8 cellular contexts compared by ENCODE assay signal in genomic region chr9:21994526-21994995, GRCh38. TPM values are rescaled to one million over a fixed set of nuclear protein-coding genes. Genes with fewer than 3 reads are reported as not detected.
DNase-seq lines count a peak whose midpoint lies in the region; ATAC-seq and TF ChIP-seq lines count a peak whose summit lies in the region.

Gene CDKN2B-AS1 (plus strand): TSS chr9:21994791.

- peak in 3 of 5 donors; percentile 43 to 64 (median 47) for DNase-seq in CD8-positive, alpha-beta memory T cell
- DNase-seq in NCI-H510A (lab: John Stamatoyannopoulos, UW) (peak; percentile 81), occipital lobe (lab: John Stamatoyannopoulos, UW) (peak; percentile 30), G401 (ENCODE audit: low spot score) (no peak)
- DNase-seq in activated T-cell treated with anti-CD3 and anti-CD28 coated beads, Interleukin-2, amount 50 U/mL, for 72 hours: peak; percentile 47 to 54

- H3K27me3 Mint-ChIP-seq in CD8-positive, alpha-beta memory T cell: peaks cover 2 to 8% of the 10 kb centered on the region in 2 donors
- peaks cover 66% of the 10 kb centered on the region for H3K27me3 Mint-ChIP-seq in activated T-cell treated with anti-CD3 and anti-CD28 coated beads, Interleukin-2, amount 50 U/mL, for 72 hours (ENCODE audit: low read depth)

- no peak for TF ChIP-seq POLR2A in gastroesophageal sphincter (IDR thresholded peaks at IDR 0.05)

- TF ChIP-seq CTCF in gastroesophageal sphincter (IDR thresholded peaks at IDR 0.05): peak in 1 of 4 experiments; percentile 46

- peak; percentile 42 for ATAC-seq in GM19328 (IDR thresholded peaks at IDR 0.05; ENCODE audit: unreplicated experiment)
- ATAC-seq in HG03280 (IDR thresholded peaks at IDR 0.05; ENCODE audit: unreplicated experiment): peak; percentile 41
- peak; percentile 59 to 67 for ATAC-seq in activated T-cell treated with anti-CD3 and anti-CD28 coated beads, Interleukin-2, amount 50 U/mL, for 72 hours (replicated peaks in 1 of 2)
- ATAC-seq in gastroesophageal sphincter: peak; percentile 47

- TF ChIP-seq EP300 in gastroesophageal sphincter (IDR thresholded peaks at IDR 0.05): no peak

- H3K4me1 ChIP-seq in CD8-positive, alpha-beta memory T cell (ENCODE audit: insufficient read depth, low read length): peaks cover 19% of the 10 kb centered on the region
- peaks cover 0 to 26% (median 0%) of the 10 kb centered on the region in 3 donors for H3K4me1 ChIP-seq in gastroesophageal sphincter

- peaks cover 0 to 7% (median 0%) of the 10 kb centered on the region in 3 donors for H3K36me3 Mint-ChIP-seq in CD8-positive, alpha-beta memory T cell
- peaks cover 0 to 2% of the 10 kb centered on the region in 2 donors for H3K36me3 Mint-ChIP-seq in activated T-cell treated with anti-CD3 and anti-CD28 coated beads, Interleukin-2, amount 50 U/mL, for 72 hours (ENCODE audit: insufficient read depth in 2 of 2)

- POLR2A ChIA-PET in CD8-positive, alpha-beta memory T cell (lab: Charles Lee): interaction anchor here (0.6 to 1.4 kb wide), 3 partner anchors 13 to 25 kb away, joined by 4 to 13 read pairs (median 5); partner anchors contain the start of gene CDKN2B

- H3K4me3 ChIP-seq in CD8-positive, alpha-beta memory T cell (ENCODE audit: low read length): peak within 1 kb of the TSS; percentile 87
- H3K4me3 ChIP-seq in gastroesophageal sphincter: peak within 1 kb of the TSS; percentile 71 to 79

- peak within 1 kb of the TSS; percentile 90 for H3K27ac ChIP-seq in CD8-positive, alpha-beta memory T cell (ENCODE audit: low read depth, low read length)
- peak within 1 kb of the TSS; percentile 41 to 87 (median 85) for H3K27ac ChIP-seq in gastroesophageal sphincter

- no peaks in the 10 kb centered on the region for H3K27me3 ChIP-seq in CD8-positive, alpha-beta memory T cell (ENCODE audit: insufficient read depth, low read length, poor library complexity, severe bottlenecking)
- H3K27me3 ChIP-seq in gastroesophageal sphincter: peaks cover 40% of the 10 kb centered on the region

- peak within 1 kb of the TSS; percentile 96 to 99 (median 98) for H3K4me3 Mint-ChIP-seq in CD8-positive, alpha-beta memory T cell
- H3K4me3 Mint-ChIP-seq in activated T-cell treated with anti-CD3 and anti-CD28 coated beads, Interleukin-2, amount 50 U/mL, for 72 hours: peak within 1 kb of the TSS; percentile 84 to 100

- H3K36me3 ChIP-seq in CD8-positive, alpha-beta memory T cell (ENCODE audit: insufficient read depth, low read length): no peaks in the 10 kb centered on the region
- H3K36me3 ChIP-seq in gastroesophageal sphincter: no peaks in the 10 kb centered on the region

- WGBS in gastroesophageal sphincter (ENCODE audit: low coverage in 1 of 2), 2 donors: 0% methylated on average over 2 of the region's 44 CpGs; no CpG with 5 or more reads in 1 of the 2 donors

- CTCF ChIA-PET in CD8-positive, alpha-beta memory T cell (lab: Charles Lee): interaction anchor here (0.9 to 2.3 kb wide), 8 partner anchors 13 to 181 kb away, joined by 3 to 17 read pairs (median 5); partner anchors contain the start of gene CDKN2B

- in situ Hi-C loops in G401 (cut with HindIII; ENCODE audit: low sequenced_read_pairs): no loop called here

- H3K27ac Mint-ChIP-seq in CD8-positive, alpha-beta memory T cell: peak within 1 kb of the TSS; percentile 87 to 98 (median 96)
- peak within 1 kb of the TSS; percentile 98 for H3K27ac Mint-ChIP-seq in activated T-cell treated with anti-CD3 and anti-CD28 coated beads, Interleukin-2, amount 50 U/mL, for 72 hours

- no peaks in the 10 kb centered on the region for H3K9me3 ChIP-seq in CD8-positive, alpha-beta memory T cell (ENCODE audit: low read length)
- H3K9me3 ChIP-seq in gastroesophageal sphincter: no peaks in the 10 kb centered on the region

- peaks cover 16 to 26% (median 24%) of the 10 kb centered on the region in 3 donors for H3K4me1 Mint-ChIP-seq in CD8-positive, alpha-beta memory T cell
- peaks cover 16% of the 10 kb centered on the region for H3K4me1 Mint-ChIP-seq in activated T-cell treated with anti-CD3 and anti-CD28 coated beads, Interleukin-2, amount 50 U/mL, for 72 hours (ENCODE audit: low read depth)

- no peaks in the 10 kb centered on the region for H3K9me3 Mint-ChIP-seq in CD8-positive, alpha-beta memory T cell
- no peaks in the 10 kb centered on the region for H3K9me3 Mint-ChIP-seq in activated T-cell treated with anti-CD3 and anti-CD28 coated beads, Interleukin-2, amount 50 U/mL, for 72 hours

RNA-seq across cellular contexts. Expression of gene CDKN2B-AS1, which starts in this region (rescaled TPM):
- under 1 TPM; 0.58 to 0.74 TPM for total RNA-seq in CD8-positive, alpha-beta memory T cell
- polyA plus RNA-seq in CD8-positive, alpha-beta memory T cell: not detected
- total RNA-seq in activated T-cell treated with anti-CD3 and anti-CD28 coated beads, Interleukin-2, amount 50 U/mL, for 72 hours: 1 to 10 TPM in 1 of 2 donors, under 1 TPM in 1; 0.70 to 1.0 TPM
- total RNA-seq in gastroesophageal sphincter: 1 to 10 TPM in 1 of 4 donors, under 1 TPM in 2, not detected in 1; 0.42 to 3.9 (median 0.69) TPM
- total RNA-seq in occipital lobe: 0.62 TPM
- not detected in 2 replicates for total RNA-seq in G401 (2014; rRNA removed; shearing (Covaris generic))

Comparison
In these comparisons a context has a peak if more than half of its experiments do, and no peak if none do; other contexts are left out.
1. Peak in DNase-seq, H3K4me3 ChIP-seq and H3K27ac ChIP-seq in CD8-positive, alpha-beta memory T cell; RNA of the gene not detected or under 1 TPM.
2. Peak in DNase-seq in occipital lobe; RNA of the gene not detected or under 1 TPM.